ENCODE assay signal across 1 cellular context in genomic region chr17:7403043-7403901, GRCh38.
TF ChIP-seq lines count a peak whose summit lies in the region.

No MANE protein-coding gene starts in this region.

TF ChIP-seq in endothelial cell of umbilical vein, 7 proteins besides CTCF, POLR2A, EP300 and RAD21 (continued from another document):
- TF ChIP-seq GATA2 (IDR thresholded peaks at IDR 0.05; ENCODE audit: insufficient read depth, insufficient read length, low read depth, low read length): no peak
- TF ChIP-seq EZH2 (IDR thresholded peaks at IDR 0.05; ENCODE audit: borderline replicate concordance, low read depth, low read length, severe bottlenecking): no peak
- TF ChIP-seq POLR2AphosphoS5 (IDR thresholded peaks at IDR 0.05; ENCODE audit: insufficient read depth, low read depth, low read length): no peak
